1 cellular context compared by ENCODE assay signal in the genomic region with DNA sequence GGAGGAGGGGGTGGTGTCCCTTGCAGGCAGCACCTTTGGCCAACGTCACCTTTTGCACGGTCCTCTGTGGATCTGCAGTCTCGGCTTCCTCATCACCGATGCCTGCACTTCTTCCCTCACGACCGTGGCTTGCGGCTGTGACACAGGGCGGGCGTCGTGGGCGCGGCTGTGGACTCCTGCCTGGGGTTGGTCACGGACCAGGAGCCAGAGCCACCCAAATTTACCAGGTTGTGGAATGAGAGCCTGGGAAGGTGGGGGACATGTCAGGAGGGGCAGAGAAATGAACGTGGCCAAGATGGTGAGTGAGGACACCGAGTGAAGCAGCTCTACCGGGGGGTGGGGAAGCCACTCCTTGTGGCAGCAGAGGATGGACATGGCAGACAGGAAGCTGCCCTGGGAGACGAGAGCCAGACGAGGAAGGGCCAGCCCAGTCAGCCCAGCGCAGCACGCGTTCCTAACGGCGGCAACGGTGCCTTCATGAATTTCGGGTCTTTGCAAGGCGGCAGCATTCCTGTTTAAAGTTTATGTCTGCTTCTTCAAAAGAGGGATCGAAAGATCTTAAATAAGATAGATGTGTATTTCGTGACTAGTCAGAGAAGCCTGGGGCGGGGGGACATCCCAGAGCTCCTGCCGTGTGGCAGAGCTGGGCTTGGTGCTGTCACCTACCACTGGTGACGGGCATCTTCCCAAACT.
TF ChIP-seq lines count a peak whose summit lies in the region.

No MANE protein-coding gene starts in this region.

TF ChIP-seq in WTC11, 78 proteins besides CTCF, POLR2A, EP300 and RAD21 (continued from another document):
- TF ChIP-seq, protein P1, sequence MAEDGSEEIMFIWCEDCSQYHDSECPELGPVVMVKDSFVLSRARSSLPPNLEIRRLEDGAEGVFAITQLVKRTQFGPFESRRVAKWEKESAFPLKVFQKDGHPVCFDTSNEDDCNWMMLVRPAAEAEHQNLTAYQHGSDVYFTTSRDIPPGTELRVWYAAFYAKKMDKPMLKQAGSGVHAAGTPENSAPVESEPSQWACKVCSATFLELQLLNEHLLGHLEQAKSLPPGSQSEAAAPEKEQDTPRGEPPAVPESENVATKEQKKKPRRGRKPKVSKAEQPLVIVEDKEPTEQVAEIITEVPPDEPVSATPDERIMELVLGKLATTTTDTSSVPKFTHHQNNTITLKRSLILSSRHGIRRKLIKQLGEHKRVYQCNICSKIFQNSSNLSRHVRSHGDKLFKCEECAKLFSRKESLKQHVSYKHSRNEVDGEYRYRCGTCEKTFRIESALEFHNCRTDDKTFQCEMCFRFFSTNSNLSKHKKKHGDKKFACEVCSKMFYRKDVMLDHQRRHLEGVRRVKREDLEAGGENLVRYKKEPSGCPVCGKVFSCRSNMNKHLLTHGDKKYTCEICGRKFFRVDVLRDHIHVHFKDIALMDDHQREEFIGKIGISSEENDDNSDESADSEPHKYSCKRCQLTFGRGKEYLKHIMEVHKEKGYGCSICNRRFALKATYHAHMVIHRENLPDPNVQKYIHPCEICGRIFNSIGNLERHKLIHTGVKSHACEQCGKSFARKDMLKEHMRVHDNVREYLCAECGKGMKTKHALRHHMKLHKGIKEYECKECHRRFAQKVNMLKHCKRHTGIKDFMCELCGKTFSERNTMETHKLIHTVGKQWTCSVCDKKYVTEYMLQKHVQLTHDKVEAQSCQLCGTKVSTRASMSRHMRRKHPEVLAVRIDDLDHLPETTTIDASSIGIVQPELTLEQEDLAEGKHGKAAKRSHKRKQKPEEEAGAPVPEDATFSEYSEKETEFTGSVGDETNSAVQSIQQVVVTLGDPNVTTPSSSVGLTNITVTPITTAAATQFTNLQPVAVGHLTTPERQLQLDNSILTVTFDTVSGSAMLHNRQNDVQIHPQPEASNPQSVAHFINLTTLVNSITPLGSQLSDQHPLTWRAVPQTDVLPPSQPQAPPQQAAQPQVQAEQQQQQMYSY (CRISPR knock-in tag; IDR thresholded peaks at IDR 0.05), result no peak
- TF ChIP-seq ZNF263 (CRISPR knock-in tag; IDR thresholded peaks at IDR 0.05; ENCODE audit: low read depth) (no peak), RORB (CRISPR knock-in tag; IDR thresholded peaks at IDR 0.05) (no peak), ATF2 (CRISPR knock-in tag; IDR thresholded peaks at IDR 0.05; ENCODE audit: borderline replicate concordance, low read depth) (no peak), ZNF416 (CRISPR knock-in tag; IDR thresholded peaks at IDR 0.05) (no peak), SP1 (CRISPR knock-in tag; conservative IDR thresholded peaks at IDR 0.05) (no peak), ZNF512 (CRISPR knock-in tag; IDR thresholded peaks at IDR 0.05; ENCODE audit: borderline replicate concordance) (no peak), JAZF1 (CRISPR knock-in tag; IDR thresholded peaks at IDR 0.05) (no peak), ZNF281 (CRISPR knock-in tag; IDR thresholded peaks at IDR 0.05) (no peak), MXD4 (CRISPR knock-in tag; IDR thresholded peaks at IDR 0.05; ENCODE audit: borderline replicate concordance) (no peak), ELF4 (CRISPR knock-in tag; IDR thresholded peaks at IDR 0.05; ENCODE audit: low read depth) (no peak)
- TF ChIP-seq, protein P2, sequence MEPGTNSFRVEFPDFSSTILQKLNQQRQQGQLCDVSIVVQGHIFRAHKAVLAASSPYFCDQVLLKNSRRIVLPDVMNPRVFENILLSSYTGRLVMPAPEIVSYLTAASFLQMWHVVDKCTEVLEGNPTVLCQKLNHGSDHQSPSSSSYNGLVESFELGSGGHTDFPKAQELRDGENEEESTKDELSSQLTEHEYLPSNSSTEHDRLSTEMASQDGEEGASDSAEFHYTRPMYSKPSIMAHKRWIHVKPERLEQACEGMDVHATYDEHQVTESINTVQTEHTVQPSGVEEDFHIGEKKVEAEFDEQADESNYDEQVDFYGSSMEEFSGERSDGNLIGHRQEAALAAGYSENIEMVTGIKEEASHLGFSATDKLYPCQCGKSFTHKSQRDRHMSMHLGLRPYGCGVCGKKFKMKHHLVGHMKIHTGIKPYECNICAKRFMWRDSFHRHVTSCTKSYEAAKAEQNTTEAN (CRISPR knock-in tag; IDR thresholded peaks at IDR 0.05), result no peak
- TF ChIP-seq, protein P3, sequence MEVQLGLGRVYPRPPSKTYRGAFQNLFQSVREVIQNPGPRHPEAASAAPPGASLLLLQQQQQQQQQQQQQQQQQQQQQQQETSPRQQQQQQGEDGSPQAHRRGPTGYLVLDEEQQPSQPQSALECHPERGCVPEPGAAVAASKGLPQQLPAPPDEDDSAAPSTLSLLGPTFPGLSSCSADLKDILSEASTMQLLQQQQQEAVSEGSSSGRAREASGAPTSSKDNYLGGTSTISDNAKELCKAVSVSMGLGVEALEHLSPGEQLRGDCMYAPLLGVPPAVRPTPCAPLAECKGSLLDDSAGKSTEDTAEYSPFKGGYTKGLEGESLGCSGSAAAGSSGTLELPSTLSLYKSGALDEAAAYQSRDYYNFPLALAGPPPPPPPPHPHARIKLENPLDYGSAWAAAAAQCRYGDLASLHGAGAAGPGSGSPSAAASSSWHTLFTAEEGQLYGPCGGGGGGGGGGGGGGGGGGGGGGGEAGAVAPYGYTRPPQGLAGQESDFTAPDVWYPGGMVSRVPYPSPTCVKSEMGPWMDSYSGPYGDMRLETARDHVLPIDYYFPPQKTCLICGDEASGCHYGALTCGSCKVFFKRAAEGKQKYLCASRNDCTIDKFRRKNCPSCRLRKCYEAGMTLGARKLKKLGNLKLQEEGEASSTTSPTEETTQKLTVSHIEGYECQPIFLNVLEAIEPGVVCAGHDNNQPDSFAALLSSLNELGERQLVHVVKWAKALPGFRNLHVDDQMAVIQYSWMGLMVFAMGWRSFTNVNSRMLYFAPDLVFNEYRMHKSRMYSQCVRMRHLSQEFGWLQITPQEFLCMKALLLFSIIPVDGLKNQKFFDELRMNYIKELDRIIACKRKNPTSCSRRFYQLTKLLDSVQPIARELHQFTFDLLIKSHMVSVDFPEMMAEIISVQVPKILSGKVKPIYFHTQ (CRISPR knock-in tag; IDR thresholded peaks at IDR 0.05), result no peak
